In the genomic region with DNA sequence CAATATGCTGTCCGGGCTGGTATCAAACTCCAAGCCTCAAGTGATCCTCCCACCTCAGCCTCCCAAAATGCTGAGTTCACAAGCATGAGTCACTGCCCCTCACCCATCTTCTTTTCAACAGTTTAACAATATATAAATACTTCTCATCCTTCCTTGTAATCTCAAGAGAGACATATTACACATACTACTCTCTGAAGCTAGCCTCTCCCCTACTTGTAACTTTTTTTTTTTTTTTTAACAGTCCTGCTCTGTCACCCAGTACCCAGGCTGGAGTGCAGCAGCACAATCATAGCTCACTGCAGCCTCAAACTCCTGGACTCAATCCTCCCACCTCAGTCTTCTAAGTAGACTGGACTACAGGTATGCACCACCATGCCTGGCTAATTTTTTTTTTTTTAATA, we compare ENCODE assay signal across 10 cellular contexts. TPM values are rescaled to one million over a fixed set of nuclear protein-coding genes. Genes with fewer than 3 reads are reported as not detected.
DNase-seq lines count a peak whose midpoint lies in the region; ATAC-seq and TF ChIP-seq lines count a peak whose summit lies in the region.
"Had no signal": no experiment of that assay in that cellular context is flagged by ENCODE, and none has a peak within 500 bp of the region (broad histone marks: within the 10 kb centered on the region; RNA-seq: fewer than 3 reads in every experiment).

No MANE protein-coding gene starts in this region.

- no peak overlapping the region for H3K4me2 ChIP-seq in mesenchymal stem cell (ENCODE audit: low read length, poor library complexity, severe bottlenecking)

- POLR2A ChIA-PET in CD4-positive, alpha-beta memory T cell (lab: Charles Lee; ENCODE audit: partially characterized antibody) = no interaction called here
- POLR2A ChIA-PET in HEK293 (lab: Yijun Ruan, JAX) = interaction anchor here (0.6 kb wide), 1 partner anchor 193 kb away, joined by 3 read pairs; no protein-coding TSS in a partner anchor

- H2AFZ ChIP-seq in mesenchymal stem cell (ENCODE audit: low read depth, low read length) = no peak overlapping the region

- H3K27ac ChIP-seq in CD4-positive, alpha-beta memory T cell (ENCODE audit: low read depth, low read length) = no peak overlapping the region
- H3K27ac ChIP-seq in HEK293 (ENCODE audit: extremely low read depth, low read depth, low read length) (no peak overlapping the region), mesenchymal stem cell (ENCODE audit: low read length, poor library complexity, severe bottlenecking) (peak overlapping the region; percentile 25)
- H3K27ac ChIP-seq in effector memory CD4-positive, alpha-beta T cell (ENCODE audit: insufficient read depth, low read length, poor library complexity, severe bottlenecking) = no peak overlapping the region

- no peaks in the 10 kb centered on the region for H3K36me3 ChIP-seq in CD4-positive, alpha-beta memory T cell (ENCODE audit: insufficient read depth, low read length)
- H3K36me3 ChIP-seq in HEK293 (ENCODE audit: control insufficient read depth in 2 of 2, insufficient read depth in 1 of 2, low read length in 2 of 2) (peaks cover 0 to 3% of the 10 kb centered on the region in 2 experiments; a peak in 1 of 3 replicates), mesenchymal stem cell (ENCODE audit: control insufficient read depth in 1 of 2, insufficient read depth in 2 of 2, low read depth in 1 of 2, low read length in 2 of 2) (peaks cover 5 to 6% of the 10 kb centered on the region in 2 experiments)
- no peaks in the 10 kb centered on the region for H3K36me3 ChIP-seq in effector memory CD4-positive, alpha-beta T cell (ENCODE audit: control insufficient read depth, insufficient read depth, low read length)
- H3K36me3 ChIP-seq: heart right ventricle had no signal

- no peak overlapping the region for H4K91ac ChIP-seq in mesenchymal stem cell (ENCODE audit: low read length)

- H3K4me3 ChIP-seq in CD4-positive, alpha-beta memory T cell (ENCODE audit: low read length in 2 of 2) = no peak overlapping the region
- no peak overlapping the region for H3K4me3 ChIP-seq in HEK293 (ENCODE audit: low read depth, low read length)
- no peak overlapping the region for H3K4me3 ChIP-seq in mesenchymal stem cell (ENCODE audit: insufficient read depth in 1 of 2, low read depth in 1 of 2, low read length in 2 of 2)
- H3K4me3 ChIP-seq in effector memory CD4-positive, alpha-beta T cell (ENCODE audit: insufficient read depth, low read depth, low read length, poor library complexity, severe bottlenecking) = no peak overlapping the region
- H3K4me3 ChIP-seq: heart right ventricle had no signal

- H3K27ac Mint-ChIP-seq in CD4-positive, alpha-beta memory T cell = peak overlapping the region in 5 of 7 donors; percentile 1 to 91 (median 41)
- H3K27ac Mint-ChIP-seq in activated T-helper 2 cell treated with anti-CD3 and anti-CD28 coated beads, Interferon-gamma antibody, Interleukin-2, Interleukin-4, amounts not matched to agents 10 μg/mL and 5 μg/mL and 100 μg/mL, durations not matched to agents 14 hours and 24 hours and 36 hours = peak overlapping the region; percentile 50

- H3K9me3 Mint-ChIP-seq in CD4-positive, alpha-beta memory T cell = no peaks in the 10 kb centered on the region
- H3K9me3 Mint-ChIP-seq in activated T-helper 2 cell treated with anti-CD3 and anti-CD28 coated beads, Interferon-gamma antibody, Interleukin-2, Interleukin-4, amounts not matched to agents 10 μg/mL and 5 μg/mL and 100 μg/mL, durations not matched to agents 14 hours and 24 hours and 36 hours = no peaks in the 10 kb centered on the region
- H3K9me3 Mint-ChIP-seq: WTC11 had no signal

- no peak for ATAC-seq in GM19324 (IDR thresholded peaks at IDR 0.05; ENCODE audit: low FRiP score, unreplicated experiment)
- no peak for ATAC-seq in GM19351 (IDR thresholded peaks at IDR 0.05; ENCODE audit: unreplicated experiment)
- ATAC-seq: WTC11 had no signal

- CTCF ChIA-PET in CD4-positive, alpha-beta memory T cell (lab: Charles Lee; ENCODE audit: partially characterized antibody) = no interaction called here
- CTCF ChIA-PET in HEK293 (lab: Yijun Ruan, JAX) = interaction anchor here (0.7 kb wide), 1 partner anchor 343 kb away, joined by 4 read pairs; no protein-coding TSS in a partner anchor

- no peak for TF ChIP-seq CTCF in HEK293 (tag by site-specific recombination; IDR thresholded peaks at IDR 0.05)

- H3K27me3 ChIP-seq in CD4-positive, alpha-beta memory T cell (ENCODE audit: insufficient read depth, low read length) = no peaks in the 10 kb centered on the region
- no peaks in the 10 kb centered on the region for H3K27me3 ChIP-seq in mesenchymal stem cell (ENCODE audit: control insufficient read depth in 1 of 2, insufficient read depth in 1 of 2, low read length in 2 of 2)
- no peaks in the 10 kb centered on the region for H3K27me3 ChIP-seq in effector memory CD4-positive, alpha-beta T cell (replicated peaks; ENCODE audit: control insufficient read depth, insufficient read depth, low read length, poor library complexity, severe bottlenecking)
- H3K27me3 ChIP-seq: heart right ventricle had no signal

- no peak overlapping the region for H3K4me3 Mint-ChIP-seq in CD4-positive, alpha-beta memory T cell
- H3K4me3 Mint-ChIP-seq in activated T-helper 2 cell treated with anti-CD3 and anti-CD28 coated beads, Interferon-gamma antibody, Interleukin-2, Interleukin-4, amounts not matched to agents 10 μg/mL and 5 μg/mL and 100 μg/mL, durations not matched to agents 14 hours and 24 hours and 36 hours (ENCODE audit: low read depth) = no peak overlapping the region
- H3K4me3 Mint-ChIP-seq: WTC11 had no signal

- H3K14ac ChIP-seq in mesenchymal stem cell (ENCODE audit: low read length in 2 of 2) = no peak overlapping the region

- no peaks in the 10 kb centered on the region for H3K9me3 ChIP-seq in CD4-positive, alpha-beta memory T cell (ENCODE audit: control insufficient read depth in 1 of 2, low read length in 2 of 2)
- H3K9me3 ChIP-seq in HEK293 (ENCODE audit: control insufficient read depth, insufficient read depth, low read depth, low read length) = no peaks in the 10 kb centered on the region
- H3K9me3 ChIP-seq in mesenchymal stem cell (ENCODE audit: control insufficient read depth, low read length) = no peaks in the 10 kb centered on the region
- H3K9me3 ChIP-seq in effector memory CD4-positive, alpha-beta T cell (ENCODE audit: control insufficient read depth, low read length) = no peaks in the 10 kb centered on the region
- H3K9me3 ChIP-seq: heart right ventricle had no signal

- H3K4me1 Mint-ChIP-seq in CD4-positive, alpha-beta memory T cell = peaks cover 35 to 62% (median 44%) of the 10 kb centered on the region in 4 donors
- H3K4me1 Mint-ChIP-seq in activated T-helper 2 cell treated with anti-CD3 and anti-CD28 coated beads, Interferon-gamma antibody, Interleukin-2, Interleukin-4, amounts not matched to agents 10 μg/mL and 5 μg/mL and 100 μg/mL, durations not matched to agents 14 hours and 24 hours and 36 hours (ENCODE audit: low read depth) = peaks cover 41% of the 10 kb centered on the region

- peak overlapping the region; percentile 43 for H3K9ac ChIP-seq in mesenchymal stem cell (ENCODE audit: low read length)

- H3K4me1 ChIP-seq in CD4-positive, alpha-beta memory T cell (ENCODE audit: insufficient read depth, low read length) = peaks cover 28% of the 10 kb centered on the region
- H3K4me1 ChIP-seq in HEK293 (ENCODE audit: control insufficient read depth, insufficient read depth, low read length) = no peaks in the 10 kb centered on the region
- peaks cover 18% of the 10 kb centered on the region for H3K4me1 ChIP-seq in mesenchymal stem cell (ENCODE audit: control insufficient read depth, insufficient read depth, low read depth, low read length)
- peaks cover 8% of the 10 kb centered on the region for H3K4me1 ChIP-seq in effector memory CD4-positive, alpha-beta T cell (ENCODE audit: control insufficient read depth, insufficient read depth, low read length, poor library complexity, severe bottlenecking)

- H3K36me3 Mint-ChIP-seq in CD4-positive, alpha-beta memory T cell = peaks cover 6 to 9% of the 10 kb centered on the region in 2 donors
- H3K36me3 Mint-ChIP-seq in activated T-helper 2 cell treated with anti-CD3 and anti-CD28 coated beads, Interferon-gamma antibody, Interleukin-2, Interleukin-4, amounts not matched to agents 10 μg/mL and 5 μg/mL and 100 μg/mL, durations not matched to agents 14 hours and 24 hours and 36 hours (ENCODE audit: low read depth) = peaks cover 32% of the 10 kb centered on the region
- H3K36me3 Mint-ChIP-seq: WTC11 had no signal

- H4K8ac ChIP-seq in mesenchymal stem cell (ENCODE audit: low read length) = no peak overlapping the region

- no peak for DNase-seq in CD4-positive, alpha-beta memory T cell
- no peak for DNase-seq in activated T-helper 2 cell treated with anti-CD3 and anti-CD28 coated beads, Interferon-gamma antibody, Interleukin-2, Interleukin-4, amounts not matched to agents 10 μg/mL and 5 μg/mL and 100 μg/mL, durations not matched to agents 14 hours and 24 hours and 36 hours (ENCODE audit: low spot score)
- DNase-seq in mesenchymal stem cell = peak; percentile 59
- DNase-seq in effector memory CD4-positive, alpha-beta T cell = no peak
- DNase-seq: heart right ventricle, NCI-H1105 had no signal

- H3K18ac ChIP-seq in mesenchymal stem cell (ENCODE audit: low read depth in 1 of 2, low read length in 2 of 2) = no peak overlapping the region

- no peak overlapping the region for H2AK5ac ChIP-seq in mesenchymal stem cell (ENCODE audit: low read length, severe bottlenecking)

- no peak overlapping the region for H2BK12ac ChIP-seq in mesenchymal stem cell (ENCODE audit: low read length in 2 of 2)

- H2BK15ac ChIP-seq in mesenchymal stem cell (ENCODE audit: low read depth, poor library complexity, severe bottlenecking) = no peak overlapping the region

- no peaks in the 10 kb centered on the region for H3K27me3 Mint-ChIP-seq in CD4-positive, alpha-beta memory T cell
- no peaks in the 10 kb centered on the region for H3K27me3 Mint-ChIP-seq in activated T-helper 2 cell treated with anti-CD3 and anti-CD28 coated beads, Interferon-gamma antibody, Interleukin-2, Interleukin-4, amounts not matched to agents 10 μg/mL and 5 μg/mL and 100 μg/mL, durations not matched to agents 14 hours and 24 hours and 36 hours (ENCODE audit: low read depth)

- no peak overlapping the region for H3K4ac ChIP-seq in mesenchymal stem cell (ENCODE audit: low read depth in 1 of 2, low read length in 2 of 2)

- H3K23ac ChIP-seq in mesenchymal stem cell (ENCODE audit: low read length in 2 of 2) = no peak overlapping the region

- no peak overlapping the region for H2BK120ac ChIP-seq in mesenchymal stem cell (ENCODE audit: low read depth, low read length)

- intact Hi-C loops in CD4-positive, alpha-beta memory T cell (cut with micrococcal nuclease) = loop anchor here (10.0 kb wide), 2 partner anchors 263 to 913 kb away; partner anchors contain the start of genes AAK1 and SNRPG
- intact Hi-C loops in activated T-helper 2 cell treated with anti-CD3 and anti-CD28 coated beads, Interferon-gamma antibody, Interleukin-2, Interleukin-4, amounts not matched to agents 10 μg/mL and 5 μg/mL and 100 μg/mL, durations not matched to agents 14 hours and 24 hours and 36 hours (cut with micrococcal nuclease) = no loop called here

- 84% methylated on average over 1 of the region's 1 CpG for WGBS in mesenchymal stem cell

- H2BK5ac ChIP-seq in mesenchymal stem cell (ENCODE audit: low read depth, low read length, poor library complexity, severe bottlenecking) = no peak overlapping the region

- no peaks in the 10 kb centered on the region for H3K79me1 ChIP-seq in mesenchymal stem cell (replicated peaks; ENCODE audit: low read length, poor library complexity, severe bottlenecking)

RNA-seq across cellular contexts. Expression of gene GFPT1, which starts 5.7 kb away (rescaled TPM):
- total RNA-seq in CD4-positive, alpha-beta memory T cell = 10 to 100 TPM; 23.1 to 25.8 TPM
- polyA plus RNA-seq in CD4-positive, alpha-beta memory T cell = 10 to 100 TPM in 1 of 2 donors, 1 to 10 TPM in 1; 8.4 to 14.5 TPM
- 55.7 and 56.6 TPM in 2 replicates for total RNA-seq in activated T-helper 2 cell treated with anti-CD3 and anti-CD28 coated beads, Interferon-gamma antibody, Interleukin-2, Interleukin-4, amounts not matched to agents 10 μg/mL and 5 μg/mL and 100 μg/mL, durations not matched to agents 14 hours and 24 hours and 36 hours
- polyA plus RNA-seq in mesenchymal stem cell (2013, experiment 1 of 2) = 49.1 TPM
- 47.3 TPM for polyA plus RNA-seq in mesenchymal stem cell (2013, experiment 2 of 2)

RNA-seq across cellular contexts. Expression of gene NFU1, which starts 55.9 kb away (rescaled TPM):
- total RNA-seq in CD4-positive, alpha-beta memory T cell = 10 to 100 TPM; 23.9 to 27.0 TPM
- polyA plus RNA-seq in CD4-positive, alpha-beta memory T cell = 10 to 100 TPM; 65.4 to 96.1 TPM
- total RNA-seq in activated T-helper 2 cell treated with anti-CD3 and anti-CD28 coated beads, Interferon-gamma antibody, Interleukin-2, Interleukin-4, amounts not matched to agents 10 μg/mL and 5 μg/mL and 100 μg/mL, durations not matched to agents 14 hours and 24 hours and 36 hours = 54.3 and 57.9 TPM in 2 replicates
- 107 TPM for polyA plus RNA-seq in mesenchymal stem cell (2013, experiment 1 of 2)
- polyA plus RNA-seq in mesenchymal stem cell (2013, experiment 2 of 2) = 109 TPM
